Comparison of ENCODE assay signal across 1 cellular context in genomic region chr7:149071641-149072437, GRCh38.
TF ChIP-seq lines count a peak whose summit lies in the region.

No MANE protein-coding gene starts in this region.

TF ChIP-seq in WTC11, 78 proteins besides CTCF, POLR2A, EP300 and RAD21 (continued from another document and continues in another):
- no peak for TF ChIP-seq SMAD4 (CRISPR knock-in tag; IDR thresholded peaks at IDR 0.05)
- TF ChIP-seq NFE2L1 (CRISPR knock-in tag; IDR thresholded peaks at IDR 0.05), result no peak
- TF ChIP-seq CREM (CRISPR knock-in tag; IDR thresholded peaks at IDR 0.05), result no peak
- peak; percentile 15; the same call in 1 of the 2 replicates for TF ChIP-seq SMAD3 (CRISPR knock-in tag; IDR thresholded peaks at IDR 0.05; ENCODE audit: borderline replicate concordance)
- TF ChIP-seq ZMAT4 (CRISPR knock-in tag; IDR thresholded peaks at IDR 0.05), result no peak
- no peak for TF ChIP-seq ZNF317 (CRISPR knock-in tag; IDR thresholded peaks at IDR 0.05; ENCODE audit: borderline replicate concordance, low read depth)
- peak; percentile 48; the same call in 1 of the 2 replicates for TF ChIP-seq ZBTB43 (CRISPR knock-in tag; IDR thresholded peaks at IDR 0.05)
- no peak for TF ChIP-seq ZNF121 (CRISPR knock-in tag; IDR thresholded peaks at IDR 0.05)
- 0 out of 2 replicates have a peak, but pooled peaks have one; percentile 17 for TF ChIP-seq PREB (CRISPR knock-in tag; IDR thresholded peaks at IDR 0.05; ENCODE audit: borderline replicate concordance)
- TF ChIP-seq ZNF281 (CRISPR knock-in tag; IDR thresholded peaks at IDR 0.05), result no peak
- 0 out of 2 replicates have a peak, but pooled peaks have one; percentile 20 for TF ChIP-seq EMX1 (CRISPR knock-in tag; IDR thresholded peaks at IDR 0.05)
- no peak for TF ChIP-seq HMGA2 (CRISPR knock-in tag; IDR thresholded peaks at IDR 0.05)
- TF ChIP-seq TCF7 (CRISPR knock-in tag; IDR thresholded peaks at IDR 0.05; ENCODE audit: low read depth), result peak; percentile 49; the same call in 1 of the 2 replicates
- peak; percentile 75; the same call in 1 of the 2 replicates for TF ChIP-seq FOXP1 (CRISPR knock-in tag; IDR thresholded peaks at IDR 0.05; ENCODE audit: borderline replicate concordance)
- no peak for TF ChIP-seq RORB (CRISPR knock-in tag; IDR thresholded peaks at IDR 0.05)
- no peak for TF ChIP-seq ZNF425 (CRISPR knock-in tag; conservative IDR thresholded peaks at IDR 0.05)
- TF ChIP-seq ATF2 (CRISPR knock-in tag; IDR thresholded peaks at IDR 0.05; ENCODE audit: borderline replicate concordance, low read depth), result no peak
- no peak for TF ChIP-seq E2F4 (CRISPR knock-in tag; IDR thresholded peaks at IDR 0.05; ENCODE audit: borderline replicate concordance, low read depth)
- TF ChIP-seq JUN (CRISPR knock-in tag; IDR thresholded peaks at IDR 0.05), result no peak
- 0 out of 2 replicates have a peak, but pooled peaks have one; percentile 45 for TF ChIP-seq ETV6 (CRISPR knock-in tag; IDR thresholded peaks at IDR 0.05)
- TF ChIP-seq ZNF232 (CRISPR knock-in tag; IDR thresholded peaks at IDR 0.05), result peak; percentile 65; the same call in 1 of the 2 replicates
- peak; percentile 41; the same call in 1 of the 2 replicates for TF ChIP-seq HMGXB4 (CRISPR knock-in tag; IDR thresholded peaks at IDR 0.05)
- no peak for TF ChIP-seq E2F1 (CRISPR knock-in tag; IDR thresholded peaks at IDR 0.05)
- no peak for TF ChIP-seq ELF4 (CRISPR knock-in tag; IDR thresholded peaks at IDR 0.05; ENCODE audit: low read depth)
- no peak for TF ChIP-seq IRF1 (CRISPR knock-in tag; IDR thresholded peaks at IDR 0.05)
- peak; percentile 38; the same call in 1 of the 2 replicates for TF ChIP-seq GABPB1 (CRISPR knock-in tag; IDR thresholded peaks at IDR 0.05)
- peak; percentile 67 for TF ChIP-seq SP1 (CRISPR knock-in tag; conservative IDR thresholded peaks at IDR 0.05)
- TF ChIP-seq ZNF138 (CRISPR knock-in tag; conservative IDR thresholded peaks at IDR 0.05), result 0 out of 2 replicates have a peak, but pooled peaks have one; percentile 67
- no peak for TF ChIP-seq MYBL2 (CRISPR knock-in tag; IDR thresholded peaks at IDR 0.05)
- peak; percentile 63; the same call in 1 of the 2 replicates for TF ChIP-seq TEAD1 (CRISPR knock-in tag; IDR thresholded peaks at IDR 0.05)
- no peak for TF ChIP-seq TEAD4 (CRISPR knock-in tag; IDR thresholded peaks at IDR 0.05)
- peak; percentile 75 for TF ChIP-seq MAX (CRISPR knock-in tag; IDR thresholded peaks at IDR 0.05)
- TF ChIP-seq ATF6 (CRISPR knock-in tag; IDR thresholded peaks at IDR 0.05), result no peak
- TF ChIP-seq AR (CRISPR knock-in tag; IDR thresholded peaks at IDR 0.05), result no peak
